In genomic region chr14:77203611-77204456, GRCh38 we compare ENCODE assay signal across 10 cellular contexts. TPM values are rescaled to one million over a fixed set of nuclear protein-coding genes. Genes with fewer than 3 reads are reported as not detected.
DNase-seq lines count a peak whose midpoint lies in the region; ATAC-seq lines count a peak whose summit lies in the region.
"Had no signal": no experiment of that assay in that cellular context is flagged by ENCODE, and none has a peak within 500 bp of the region (broad histone marks: within the 10 kb centered on the region; RNA-seq: fewer than 3 reads in every experiment).

No MANE protein-coding gene starts in this region.

- H3K27ac ChIP-seq in temporal lobe (ENCODE audit: low read depth, low read length): peak overlapping the region; percentile 10

- peak; percentile 60 for DNase-seq in NCI-H345 (lab: John Stamatoyannopoulos, UW)
- no peak for DNase-seq in NCI-H345 treated with DMSO at 0.1 percent for 48 hours (lab: John Stamatoyannopoulos, UW; ENCODE audit: unreplicated experiment)
- peak; percentile 77 for DNase-seq in NCI-H510A treated with DMSO at 0.1 percent for 48 hours (lab: John Stamatoyannopoulos, UW)
- peak; percentile 57 for DNase-seq in ecto neural progenitor cell (ENCODE audit: low spot score)
- DNase-seq in activated CD4-positive, CD25-positive, alpha-beta regulatory T cell (lab: John Stamatoyannopoulos, UW): no peak
- DNase-seq: activated CD8-positive, alpha-beta memory T cell treated with anti-CD3 and anti-CD28 coated beads, Interleukin-2, amount 50 U/mL, for 48 hours; erythroblast had no signal

- ATAC-seq in GM21515 (IDR thresholded peaks at IDR 0.05; ENCODE audit: unreplicated experiment) (no peak), GM19351 (IDR thresholded peaks at IDR 0.05; ENCODE audit: unreplicated experiment) (no peak)

RNA-seq across cellular contexts. Expression of gene TMEM63C, which starts 22.2 kb away (rescaled TPM):
- total RNA-seq in temporal lobe: 11.1 TPM

Comparison
In these comparisons a context has a peak if more than half of its experiments do, and no peak if none do; other contexts are left out.
1. DNase-seq: peak in NCI-H345 (single experiment), NCI-H510A treated with DMSO at 0.1 percent for 48 hours (single experiment) and ecto neural progenitor cell (single experiment); none in NCI-H345 treated with DMSO at 0.1 percent for 48 hours (single experiment) and activated CD4-positive, CD25-positive, alpha-beta regulatory T cell (0 of 4).